ENCODE assay signal across 8 cellular contexts in genomic region chr19:1503089-1503924, GRCh38. TPM values are rescaled to one million over a fixed set of nuclear protein-coding genes. Genes with fewer than 3 reads are reported as not detected.
DNase-seq lines count a peak whose midpoint lies in the region; ATAC-seq lines count a peak whose summit lies in the region.

No MANE protein-coding gene starts in this region.

- no peak overlapping the region for H3K9ac ChIP-seq in BLaER1

- H3K36me3 ChIP-seq in BLaER1, result no peaks in the 10 kb centered on the region

- peak overlapping the region; percentile 57 for H3K4me2 ChIP-seq in BLaER1

- no peaks in the 10 kb centered on the region for H4K20me1 ChIP-seq in BLaER1

- H3K27ac ChIP-seq in BLaER1, result no peak overlapping the region

- peaks cover 38% of the 10 kb centered on the region for H3K4me1 ChIP-seq in BLaER1

- H3K4me3 ChIP-seq in BLaER1, result no peak overlapping the region
- H3K4me3 ChIP-seq in Jurkat, Clone E6-1 (ENCODE audit: low read length), result no peak overlapping the region; the same call in 1 of the 2 replicates

- peak; percentile 22 to 32 for ATAC-seq in activated CD4-positive, CD25-positive, alpha-beta regulatory T cell treated with anti-CD3 and anti-CD28 coated beads, Interleukin-2, amount 50 U/mL, for 24 hours
- ATAC-seq in GM19397 (IDR thresholded peaks at IDR 0.05; ENCODE audit: unreplicated experiment) (no peak), HG02571 (IDR thresholded peaks at IDR 0.05; ENCODE audit: unreplicated experiment) (no peak)

- peak; percentile 42 for DNase-seq in Jurkat, Clone E6-1 (ENCODE audit: low read depth, low spot score)
- DNase-seq in cerebellum (ENCODE audit: low spot score) (peak; percentile 41), medulla oblongata (ENCODE audit: extremely low spot score) (peak; percentile 51)
- peak; percentile 86 for DNase-seq in stimulated activated CD8-positive, alpha-beta memory T cell treated with anti-CD3 and anti-CD28 coated beads, Interleukin-4, amount 100 ng/mL, for 48 hours

- H3K9me3 ChIP-seq in BLaER1, result peaks cover 7% of the 10 kb centered on the region; the same call in 1 of the 2 replicates

- H3K27me3 ChIP-seq in BLaER1, result peaks cover 28% of the 10 kb centered on the region

RNA-seq across cellular contexts. Expression of gene ADAMTSL5, which starts 9.5 kb away (rescaled TPM):
- 11.0 TPM for polyA plus RNA-seq in Jurkat, Clone E6-1 (2012; ENCODE audit: insufficient read depth, insufficient read length)
- not detected for total RNA-seq in cerebellum

RNA-seq across cellular contexts. Expression of gene REEP6, which starts 12.3 kb away (rescaled TPM):
- polyA plus RNA-seq in Jurkat, Clone E6-1 (2012; ENCODE audit: insufficient read depth, insufficient read length), result 10.0 TPM
- 2.6 TPM for total RNA-seq in cerebellum

RNA-seq across cellular contexts. Expression of gene PCSK4, which starts 13.2 kb away (rescaled TPM):
- 6.6 TPM for polyA plus RNA-seq in Jurkat, Clone E6-1 (2012; ENCODE audit: insufficient read depth, insufficient read length)
- total RNA-seq in cerebellum, result 3.6 TPM

RNA-seq across cellular contexts. Expression of gene PLK5, which starts 20.6 kb away (rescaled TPM):
- polyA plus RNA-seq in Jurkat, Clone E6-1 (2012; ENCODE audit: insufficient read depth, insufficient read length), result not detected
- 0.36 TPM for total RNA-seq in cerebellum

RNA-seq across cellular contexts. Expression of gene C19orf25, which starts 24.3 kb away (rescaled TPM):
- polyA plus RNA-seq in Jurkat, Clone E6-1 (2012; ENCODE audit: insufficient read depth, insufficient read length), result 34.7 TPM
- total RNA-seq in cerebellum, result 15.3 TPM

Comparison
In these comparisons a context has a peak if more than half of its experiments do, and no peak if none do; other contexts are left out.
1. ATAC-seq: peak in activated CD4-positive, CD25-positive, alpha-beta regulatory T cell treated with anti-CD3 and anti-CD28 coated beads, Interleukin-2, amount 50 U/mL, for 24 hours (2 of 2); none in GM19397 (single experiment) and HG02571 (single experiment).
2. Peak in every context shown above with its lines, with median percentiles within 50 percentile points of each other: DNase-seq.